In the genomic region with DNA sequence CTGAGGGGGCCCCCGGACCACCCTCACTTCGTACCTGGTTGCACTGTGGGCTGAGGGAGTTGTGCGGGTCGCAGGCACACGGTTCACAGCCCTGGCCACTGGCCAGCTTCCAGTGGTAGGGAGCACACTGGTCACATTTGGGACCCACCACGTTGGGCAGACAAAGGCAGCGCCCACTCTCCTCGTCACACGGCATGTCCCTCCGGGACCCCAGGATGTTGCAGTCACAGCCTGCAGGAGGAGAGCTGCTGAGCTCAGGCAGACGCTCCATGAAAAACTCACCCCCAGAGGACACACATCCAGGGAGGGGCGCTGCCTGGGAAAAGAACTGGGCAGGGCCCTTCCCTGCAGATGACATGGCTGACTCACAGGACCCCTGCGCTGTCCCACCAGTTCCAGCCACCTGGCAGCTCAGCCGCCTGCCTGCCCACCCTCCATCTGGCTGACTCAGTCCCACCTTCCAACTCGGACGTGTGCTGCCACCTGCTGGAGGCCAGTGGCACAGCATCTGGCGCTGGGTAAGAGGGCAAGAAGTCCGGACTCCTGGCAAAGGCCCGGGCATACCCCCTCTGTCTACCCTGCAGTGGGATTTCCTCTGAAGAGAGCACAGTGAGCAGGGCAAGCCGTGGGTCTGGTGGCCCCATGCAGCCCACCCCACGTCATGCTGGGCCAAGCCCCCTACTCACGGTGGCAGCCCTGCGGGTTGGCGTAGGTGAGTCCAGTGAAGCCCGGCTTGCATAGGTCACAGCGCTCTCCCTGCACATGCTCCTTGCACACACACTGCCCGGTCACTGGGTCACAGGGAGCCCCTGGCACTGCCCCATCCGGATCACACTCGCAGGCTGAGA, we compare ENCODE assay signal across 8 cellular contexts. TPM values are rescaled to one million over a fixed set of nuclear protein-coding genes. Genes with fewer than 3 reads are reported as not detected.
DNase-seq lines count a peak whose midpoint lies in the region; ATAC-seq lines count a peak whose summit lies in the region.

No MANE protein-coding gene starts in this region.

- H3K4me3 ChIP-seq in BLaER1 = no peak overlapping the region

- DNase-seq in GM19240 (ENCODE audit: insufficient read length, low spot score) (peak; percentile 64), NCI-H748 (lab: John Stamatoyannopoulos, UW; ENCODE audit: unreplicated experiment) (peak; percentile 61), ecto neural progenitor cell (ENCODE audit: low spot score) (peak; percentile 92), lung microvascular endothelial cell (ENCODE audit: low read depth in 2 of 2) (peak; percentile 81 to 84)
- DNase-seq in activated CD4-positive, alpha-beta memory T cell treated with anti-CD3 and anti-CD28 coated beads, Interleukin-2, amount 10 ng/mL, durations not matched to agents 7 days and 5 days = peak; percentile 80
- peak; percentile 78 for DNase-seq in stimulated activated CD8-positive, alpha-beta memory T cell treated with anti-CD3 and anti-CD28 coated beads, Interleukin-15, amount 100 ng/mL, for 24 hours (ENCODE audit: low read depth)

- POLR2A ChIA-PET in activated CD4-positive, alpha-beta memory T cell treated with anti-CD3 and anti-CD28 coated beads, Interleukin-2, amount 10 ng/mL, durations not matched to agents 7 days and 5 days (lab: Charles Lee) = no interaction called here

- H3K27me3 ChIP-seq in BLaER1 = no peaks in the 10 kb centered on the region

- no peaks in the 10 kb centered on the region for H3K9me3 Mint-ChIP-seq in activated CD4-positive, alpha-beta memory T cell treated with anti-CD3 and anti-CD28 coated beads, Interleukin-2, amount 10 ng/mL, durations not matched to agents 7 days and 5 days

- H3K36me3 ChIP-seq in BLaER1 = no peaks in the 10 kb centered on the region

- no peaks in the 10 kb centered on the region for H3K27me3 Mint-ChIP-seq in activated CD4-positive, alpha-beta memory T cell treated with anti-CD3 and anti-CD28 coated beads, Interleukin-2, amount 10 ng/mL, durations not matched to agents 7 days and 5 days

- H3K4me1 ChIP-seq in BLaER1 = peaks cover 34% of the 10 kb centered on the region

- H3K27ac Mint-ChIP-seq in activated CD4-positive, alpha-beta memory T cell treated with anti-CD3 and anti-CD28 coated beads, Interleukin-2, amount 10 ng/mL, durations not matched to agents 7 days and 5 days = no peak overlapping the region

- H3K36me3 Mint-ChIP-seq in activated CD4-positive, alpha-beta memory T cell treated with anti-CD3 and anti-CD28 coated beads, Interleukin-2, amount 10 ng/mL, durations not matched to agents 7 days and 5 days (ENCODE audit: low read depth) = no peaks in the 10 kb centered on the region

- H3K4me3 Mint-ChIP-seq in activated CD4-positive, alpha-beta memory T cell treated with anti-CD3 and anti-CD28 coated beads, Interleukin-2, amount 10 ng/mL, durations not matched to agents 7 days and 5 days = no peak overlapping the region

- no peak overlapping the region for H3K9ac ChIP-seq in BLaER1

- H3K27ac ChIP-seq in BLaER1 = no peak overlapping the region

- peak; percentile 86 for ATAC-seq in HG03432 (IDR thresholded peaks at IDR 0.05; ENCODE audit: unreplicated experiment)

- H3K4me1 Mint-ChIP-seq in activated CD4-positive, alpha-beta memory T cell treated with anti-CD3 and anti-CD28 coated beads, Interleukin-2, amount 10 ng/mL, durations not matched to agents 7 days and 5 days = peaks cover 18% of the 10 kb centered on the region

- CTCF ChIA-PET in activated CD4-positive, alpha-beta memory T cell treated with anti-CD3 and anti-CD28 coated beads, Interleukin-2, amount 10 ng/mL, durations not matched to agents 7 days and 5 days (lab: Charles Lee) = interaction anchor here (0.7 to 1.3 kb wide), 14 partner anchors 9 to 67 kb away, joined by 3 to 10 read pairs (median 4); partner anchors contain the start of genes CAMK1G and G0S2

- no peaks in the 10 kb centered on the region for H4K20me1 ChIP-seq in BLaER1

- no peaks in the 10 kb centered on the region for H3K9me3 ChIP-seq in BLaER1

- peak overlapping the region; percentile 17 for H3K4me2 ChIP-seq in BLaER1

RNA-seq across cellular contexts. Expression of gene LAMB3, which starts 24.7 kb away (rescaled TPM):
- 1 to 10 TPM; 4.2 to 4.4 TPM for total RNA-seq in activated CD4-positive, alpha-beta memory T cell treated with anti-CD3 and anti-CD28 coated beads, Interleukin-2, amount 10 ng/mL, durations not matched to agents 7 days and 5 days
- total RNA-seq in lung microvascular endothelial cell = 0.20 and 5.0 TPM in 2 replicates

RNA-seq across cellular contexts. Expression of gene CAMK1G, which starts 44.1 kb away (rescaled TPM):
- not detected for total RNA-seq in activated CD4-positive, alpha-beta memory T cell treated with anti-CD3 and anti-CD28 coated beads, Interleukin-2, amount 10 ng/mL, durations not matched to agents 7 days and 5 days
- total RNA-seq in lung microvascular endothelial cell = not detected in 2 replicates

RNA-seq across cellular contexts. Expression of gene G0S2, which starts 47.6 kb away (rescaled TPM):
- total RNA-seq in activated CD4-positive, alpha-beta memory T cell treated with anti-CD3 and anti-CD28 coated beads, Interleukin-2, amount 10 ng/mL, durations not matched to agents 7 days and 5 days = 1 to 10 TPM; 7.3 to 7.6 TPM
- total RNA-seq in lung microvascular endothelial cell = 0.20 and 3.7 TPM in 2 replicates
